Comparison of ENCODE assay signal across 20 cellular contexts in the genomic region with DNA sequence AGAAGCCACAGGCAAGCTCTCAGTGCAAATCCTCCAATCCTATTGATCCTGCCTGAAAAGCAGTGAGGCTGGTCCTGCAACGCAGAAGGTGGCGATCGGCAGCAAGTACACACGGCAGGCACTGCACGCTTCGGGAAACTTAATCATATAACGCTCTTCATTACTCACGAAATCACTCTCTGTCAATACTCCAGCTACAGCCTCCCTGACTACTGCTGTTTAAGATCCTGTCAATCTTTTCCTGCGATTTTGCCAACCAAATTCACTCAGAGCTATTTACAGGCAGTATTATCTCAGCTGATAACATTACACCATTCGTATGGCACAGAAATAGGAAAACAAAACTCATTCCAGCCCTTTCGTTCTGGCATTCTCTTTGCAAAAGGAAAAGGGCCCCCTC.
"Had no signal": no experiment of that assay in that cellular context is flagged by ENCODE, and none has a peak within 500 bp of the region (broad histone marks: within the 10 kb centered on the region; RNA-seq: fewer than 3 reads in every experiment).

No MANE protein-coding gene starts in this region.

- H3K36me3 ChIP-seq: lower lobe of right lung, prostate gland, right atrium auricular region, tibial nerve had no signal

- H3K27ac ChIP-seq: epithelial cell of prostate, lower lobe of right lung, prostate gland, right atrium auricular region, tibial nerve had no signal

- DNase-seq: activated B cell treated with CpG ODN at 0.5 μM for 24 hours; activated CD4-positive, alpha-beta memory T cell treated with anti-CD3 and anti-CD28 coated beads for 36 hours; activated CD4-positive, alpha-beta T cell treated with anti-CD3 and anti-CD28 coated beads for 4 hours; activated T-cell treated with anti-CD3 and anti-CD28 coated beads for 4 hours; caudate nucleus; endodermal cell; foreskin fibroblast; hippocampal formation; islet precursor cell; lower lobe of right lung; stimulated activated naive CD8-positive, alpha-beta T cell treated with anti-CD3 and anti-CD28 coated beads, Interleukin-15, Interleukin-2, amounts not matched to agents 100 U/mL and 50 U/mL, for 24 hours; T-helper 9 cell had no signal

- H3K4me1 ChIP-seq: lower lobe of right lung, prostate gland, right atrium auricular region, tibial nerve had no signal

- H3K27me3 ChIP-seq: right atrium auricular region, tibial nerve had no signal

- ATAC-seq: lower lobe of right lung; natural killer cell treated with Interleukin-12 subunit alpha and Interleukin-12 subunit beta and Interleukin-15 and Interleukin-18, amount 100 ng/mL, for 72 hours; stimulated activated naive CD8-positive, alpha-beta T cell treated with anti-CD3 and anti-CD28 coated beads, Interleukin-15, Interleukin-2, amounts not matched to agents 100 U/mL and 50 U/mL, for 24 hours had no signal

- H3K27ac Mint-ChIP-seq: activated B cell treated with CpG ODN at 0.5 μM for 24 hours; activated CD4-positive, alpha-beta memory T cell treated with anti-CD3 and anti-CD28 coated beads for 36 hours; activated naive CD8-positive, alpha-beta T cell; activated T-helper 1 cell treated with anti-CD3 and anti-CD28 coated beads, Interleukin-12 subunit alpha, Interleukin-12 subunit beta, Interleukin-2, Interleukin-4 antibody, amounts not matched to agents 30 ng/mL and 10 ng/mL and 1 ng/mL, durations not matched to agents 14 hours and 24 hours and 36 hours; endodermal cell; natural killer cell treated with Interleukin-12 subunit alpha and Interleukin-12 subunit beta and Interleukin-15 and Interleukin-18, amount 100 ng/mL, for 72 hours had no signal

- H3K27me3 Mint-ChIP-seq: activated B cell treated with CpG ODN at 0.5 μM for 24 hours; activated CD4-positive, alpha-beta memory T cell treated with anti-CD3 and anti-CD28 coated beads for 36 hours; activated naive CD8-positive, alpha-beta T cell; natural killer cell treated with Interleukin-12 subunit alpha and Interleukin-12 subunit beta and Interleukin-15 and Interleukin-18, amount 100 ng/mL, for 72 hours had no signal

- H3K36me3 Mint-ChIP-seq: activated CD4-positive, alpha-beta memory T cell treated with anti-CD3 and anti-CD28 coated beads for 36 hours; activated naive CD8-positive, alpha-beta T cell had no signal

- H3K4me1 Mint-ChIP-seq: activated B cell treated with CpG ODN at 0.5 μM for 24 hours, endodermal cell had no signal

- H3K9me3 ChIP-seq: lower lobe of right lung, prostate gland, right atrium auricular region, tibial nerve had no signal

- H3K4me3 ChIP-seq: lower lobe of right lung, prostate gland, right atrium auricular region, tibial nerve had no signal

- H3K4me3 Mint-ChIP-seq: activated B cell treated with CpG ODN at 0.5 μM for 24 hours; activated CD4-positive, alpha-beta memory T cell treated with anti-CD3 and anti-CD28 coated beads for 36 hours; activated naive CD8-positive, alpha-beta T cell; activated T-helper 1 cell treated with anti-CD3 and anti-CD28 coated beads, Interleukin-12 subunit alpha, Interleukin-12 subunit beta, Interleukin-2, Interleukin-4 antibody, amounts not matched to agents 30 ng/mL and 10 ng/mL and 1 ng/mL, durations not matched to agents 14 hours and 24 hours and 36 hours; endodermal cell; natural killer cell treated with Interleukin-12 subunit alpha and Interleukin-12 subunit beta and Interleukin-15 and Interleukin-18, amount 100 ng/mL, for 72 hours had no signal

- FAIRE-seq: urothelium cell line had no signal
